1 cellular context compared by ENCODE assay signal in the genomic region with DNA sequence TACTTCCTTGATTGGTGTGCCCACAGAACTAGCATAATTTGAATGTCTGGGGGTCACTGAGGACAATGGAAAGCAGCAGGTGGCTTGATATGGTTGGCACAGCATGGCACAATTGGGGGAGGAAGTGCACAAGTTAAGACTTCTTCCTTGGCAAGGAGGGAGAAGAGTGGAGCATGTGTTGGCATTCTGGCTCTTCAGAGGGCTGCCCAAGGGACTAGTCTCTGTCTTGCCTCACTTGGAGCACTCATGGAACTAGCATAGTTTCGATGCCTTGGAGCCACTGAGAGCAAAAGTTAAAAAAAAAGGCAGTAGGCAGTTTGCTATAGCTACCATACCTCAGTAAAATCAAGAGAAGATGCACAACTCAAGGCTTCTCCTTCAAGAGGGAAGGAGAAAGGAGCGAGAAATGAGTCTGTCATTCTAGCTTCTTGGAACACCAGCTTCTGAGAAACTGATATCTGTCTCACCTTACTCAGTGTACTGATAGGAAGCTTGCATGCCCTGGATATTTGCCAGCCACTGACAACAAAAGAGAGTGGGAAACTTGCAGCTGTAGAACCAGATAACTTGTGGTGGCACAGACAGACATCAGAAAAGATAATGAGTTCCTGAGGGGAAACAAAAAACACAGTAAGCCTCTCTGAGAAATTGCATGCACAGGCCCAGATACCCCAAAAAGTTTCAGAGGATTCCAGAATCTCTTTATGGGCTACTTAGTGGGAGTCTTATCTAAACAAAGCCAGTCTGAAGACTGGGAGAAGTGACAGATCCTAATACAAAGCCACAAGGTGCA.
TF ChIP-seq lines count a peak whose summit lies in the region.

No MANE protein-coding gene starts in this region.

TF ChIP-seq in H1, 55 proteins besides CTCF, POLR2A, EP300 and RAD21:
- TF ChIP-seq, protein P1, sequence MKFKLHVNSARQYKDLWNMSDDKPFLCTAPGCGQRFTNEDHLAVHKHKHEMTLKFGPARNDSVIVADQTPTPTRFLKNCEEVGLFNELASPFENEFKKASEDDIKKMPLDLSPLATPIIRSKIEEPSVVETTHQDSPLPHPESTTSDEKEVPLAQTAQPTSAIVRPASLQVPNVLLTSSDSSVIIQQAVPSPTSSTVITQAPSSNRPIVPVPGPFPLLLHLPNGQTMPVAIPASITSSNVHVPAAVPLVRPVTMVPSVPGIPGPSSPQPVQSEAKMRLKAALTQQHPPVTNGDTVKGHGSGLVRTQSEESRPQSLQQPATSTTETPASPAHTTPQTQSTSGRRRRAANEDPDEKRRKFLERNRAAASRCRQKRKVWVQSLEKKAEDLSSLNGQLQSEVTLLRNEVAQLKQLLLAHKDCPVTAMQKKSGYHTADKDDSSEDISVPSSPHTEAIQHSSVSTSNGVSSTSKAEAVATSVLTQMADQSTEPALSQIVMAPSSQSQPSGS (IDR thresholded peaks at IDR 0.05; ENCODE audit: low read length): no peak
- TF ChIP-seq CHD1 (IDR thresholded peaks at IDR 0.05; ENCODE audit: low read depth, low read length) (no peak), FOSL1 (IDR thresholded peaks at IDR 0.05; ENCODE audit: insufficient read depth, low read depth, low read length) (no peak), ZNF274 (IDR thresholded peaks at IDR 0.05; ENCODE audit: borderline replicate concordance, extremely low read depth, low read length) (no peak)
TF ChIP-seq in H1: peak in this region for 0.
